Comparison of ENCODE assay signal across 10 cellular contexts in genomic region chr12:49335955-49336644, GRCh38. TPM values are rescaled to one million over a fixed set of nuclear protein-coding genes. Genes with fewer than 3 reads are reported as not detected.
DNase-seq lines count a peak whose midpoint lies in the region; ATAC-seq, FAIRE-seq and TF ChIP-seq lines count a peak whose summit lies in the region.
"Had no signal": no experiment of that assay in that cellular context is flagged by ENCODE, and none has a peak within 500 bp of the region (broad histone marks: within the 10 kb centered on the region; RNA-seq: fewer than 3 reads in every experiment).

No MANE protein-coding gene starts in this region.

- peaks cover 8% of the 10 kb centered on the region; the same call in 1 of the 2 replicates for H3K4me1 ChIP-seq in Panc1 (ENCODE audit: control insufficient read depth, insufficient read depth, low read length)
- H3K4me1 ChIP-seq in keratinocyte (ENCODE audit: control insufficient read depth, extremely low read depth, insufficient read depth, low read length) = peaks cover 11% of the 10 kb centered on the region
- peaks cover 9% of the 10 kb centered on the region for H3K4me1 ChIP-seq in testis
- peaks cover 0 to 32% (median 14%) of the 10 kb centered on the region in 4 donors for H3K4me1 ChIP-seq in tibial artery

- H3K4me2 ChIP-seq in keratinocyte (ENCODE audit: control insufficient read depth, extremely low read depth, insufficient read depth, low read depth, low read length) = peak overlapping the region; percentile 87

- H3K27ac ChIP-seq in Panc1 (ENCODE audit: low read length) (no peak overlapping the region), keratinocyte (ENCODE audit: control insufficient read depth, insufficient read depth, low read length) (no peak overlapping the region), testis (no peak overlapping the region), tibial artery (no peak overlapping the region)
- H3K27ac ChIP-seq: cardiac muscle cell had no signal

- 22% methylated on average over 48 of the region's 72 CpGs; no CpG with 5 or more reads in 1 of the 2 donors for WGBS in testis, 2 donors

- H3K4me3 ChIP-seq in Panc1 (ENCODE audit: low read depth in 2 of 2, low read length in 2 of 2) = peak overlapping the region; percentile 56 to 65
- H3K4me3 ChIP-seq in keratinocyte (ENCODE audit: control insufficient read depth in 2 of 3, extremely low read depth in 1 of 3, insufficient read depth in 2 of 3, low read depth in 1 of 3, low read length in 3 of 3) = no peak overlapping the region
- H3K4me3 ChIP-seq in testis = peak overlapping the region; percentile 34 to 42
- no peak overlapping the region for H3K4me3 ChIP-seq in tibial artery

- H4K20me1 ChIP-seq in keratinocyte (ENCODE audit: control insufficient read depth, extremely low read depth, insufficient read depth, low read length) = no peaks in the 10 kb centered on the region

- no peak for FAIRE-seq in keratinocyte (lab: Jason Lieb, UNC)

- H3K36me3 Mint-ChIP-seq in activated naive CD8-positive, alpha-beta T cell = no peaks in the 10 kb centered on the region
- H3K36me3 Mint-ChIP-seq in activated naive CD8-positive, alpha-beta T cell treated with anti-CD3 and anti-CD28 coated beads, Interleukin-2, amount 50 U/mL, for 24 hours (ENCODE audit: low read depth) = peaks cover 9% of the 10 kb centered on the region

- H3K4me3 Mint-ChIP-seq in activated naive CD8-positive, alpha-beta T cell = peak overlapping the region; percentile 55
- H3K4me3 Mint-ChIP-seq in activated naive CD8-positive, alpha-beta T cell treated with anti-CD3 and anti-CD28 coated beads, Interleukin-2, amount 50 U/mL, for 24 hours = no peak overlapping the region

- no TSS peak for BruUV-seq in Panc1 (replicated peaks; lab: Mats Ljungman, UMichigan)

- peaks cover 29% of the 10 kb centered on the region for H3K4me1 Mint-ChIP-seq in activated naive CD8-positive, alpha-beta T cell (ENCODE audit: low read depth)
- peaks cover 20% of the 10 kb centered on the region for H3K4me1 Mint-ChIP-seq in activated naive CD8-positive, alpha-beta T cell treated with anti-CD3 and anti-CD28 coated beads, Interleukin-2, amount 50 U/mL, for 24 hours

- POLR2A ChIA-PET in Panc1 (lab: Charles Lee) = no interaction called here

- H3K27me3 Mint-ChIP-seq in activated naive CD8-positive, alpha-beta T cell = peaks cover 44% of the 10 kb centered on the region
- H3K27me3 Mint-ChIP-seq in activated naive CD8-positive, alpha-beta T cell treated with anti-CD3 and anti-CD28 coated beads, Interleukin-2, amount 50 U/mL, for 24 hours = peaks cover 76% of the 10 kb centered on the region

- TF ChIP-seq POLR2A in testis (IDR thresholded peaks at IDR 0.05) = no peak

- no peak for DNase-seq in activated naive CD8-positive, alpha-beta T cell treated with anti-CD3 and anti-CD28 coated beads, Interleukin-2, amount 50 U/mL, for 24 hours
- DNase-seq in Panc1 (ENCODE audit: low read depth, low spot score) (no peak), keratinocyte (ENCODE audit: low read depth, low spot score) (no peak), testis (no peak), tibial artery (no peak)
- no peak for DNase-seq in activated CD8-positive, alpha-beta memory T cell treated with anti-CD3 and anti-CD28 coated beads, Interleukin-2, amount 50 U/mL, for 4 hours

- H3K9me3 ChIP-seq in Panc1 (ENCODE audit: control insufficient read depth, insufficient read depth, low read depth, low read length) = no peaks in the 10 kb centered on the region
- no peaks in the 10 kb centered on the region for H3K9me3 ChIP-seq in keratinocyte (ENCODE audit: control insufficient read depth, low read depth, low read length)
- no peaks in the 10 kb centered on the region for H3K9me3 ChIP-seq in testis
- no peaks in the 10 kb centered on the region for H3K9me3 ChIP-seq in tibial artery

- H3K27ac Mint-ChIP-seq in activated naive CD8-positive, alpha-beta T cell = no peak overlapping the region
- no peak overlapping the region for H3K27ac Mint-ChIP-seq in activated naive CD8-positive, alpha-beta T cell treated with anti-CD3 and anti-CD28 coated beads, Interleukin-2, amount 50 U/mL, for 24 hours

- ATAC-seq in activated naive CD8-positive, alpha-beta T cell treated with anti-CD3 and anti-CD28 coated beads, Interleukin-2, amount 50 U/mL, for 24 hours = no peak
- no peak for ATAC-seq in Panc1
- no peak for ATAC-seq in GM18873 (IDR thresholded peaks at IDR 0.05; ENCODE audit: low FRiP score, unreplicated experiment)

- H3K79me2 ChIP-seq in keratinocyte (ENCODE audit: control insufficient read depth, insufficient read depth, low read length) = no peaks in the 10 kb centered on the region

- no peaks in the 10 kb centered on the region for H3K9me3 Mint-ChIP-seq in activated naive CD8-positive, alpha-beta T cell (ENCODE audit: low read depth)
- no peaks in the 10 kb centered on the region for H3K9me3 Mint-ChIP-seq in activated naive CD8-positive, alpha-beta T cell treated with anti-CD3 and anti-CD28 coated beads, Interleukin-2, amount 50 U/mL, for 24 hours

- in situ Hi-C loops in Panc1 (cut with HindIII; ENCODE audit: low pct_unique_long_range_greater_than_20kb, low sequenced_read_pairs) = no loop called here

- CTCF ChIA-PET in Panc1 (lab: Charles Lee) = interaction anchor here (0.6 to 2.6 kb wide), 5 partner anchors 11 to 57 kb away, joined by 3 to 12 read pairs (median 5); partner anchors contain the start of genes DNAJC22, PRPH and TROAP

- intact Hi-C loops in Panc1 (cut with micrococcal nuclease; ENCODE audit: unreplicated experiment) (loop anchor here (5.0 kb wide), 1 partner anchor 49 kb away; no protein-coding TSS in a partner anchor), testis (cut with DNase I; ENCODE audit: low total_unique reads) (loop anchor here (10.0 kb wide), 1 partner anchor 51 kb away; no protein-coding TSS in a partner anchor), tibial artery (cut with DNase I; ENCODE audit: low total_unique reads) (loop anchor here (5.0 kb wide), 1 partner anchor 44 kb away; no protein-coding TSS in a partner anchor)

- H3K27me3 ChIP-seq in Panc1 (ENCODE audit: control insufficient read depth, insufficient read depth, low read length) (no peaks in the 10 kb centered on the region), keratinocyte (ENCODE audit: control insufficient read depth, extremely low read depth, insufficient read depth, low read length) (peaks cover 20% of the 10 kb centered on the region), testis (peaks cover 3% of the 10 kb centered on the region), tibial artery (peaks cover 5 to 78% of the 10 kb centered on the region in 2 donors)

- TF ChIP-seq CTCF in Panc1 (IDR thresholded peaks at IDR 0.05) (no peak), keratinocyte (optimal IDR thresholded peaks at IDR 0.05 in 1 of 3, IDR thresholded peaks at IDR 0.05 in 1 of 3, conservative IDR thresholded peaks at IDR 0.05 in 1 of 3; ENCODE audit: extremely low read depth in 1 of 3, insufficient read depth in 2 of 3, low read length in 3 of 3) (no peak), testis (IDR thresholded peaks at IDR 0.05) (no peak), tibial artery (IDR thresholded peaks at IDR 0.05) (no peak)

- H2AFZ ChIP-seq in keratinocyte (ENCODE audit: control insufficient read depth, low read length) = peak overlapping the region; percentile 88

- no peak overlapping the region for H3K9ac ChIP-seq in keratinocyte (ENCODE audit: control insufficient read depth, extremely low read depth, insufficient read depth, low read length)

- H3K9me1 ChIP-seq in keratinocyte (ENCODE audit: control insufficient read depth, extremely low read depth, insufficient read depth, low read length) = no peaks in the 10 kb centered on the region

- H3K36me3 ChIP-seq in Panc1 (ENCODE audit: control insufficient read depth, insufficient read depth, low read length) (no peaks in the 10 kb centered on the region), keratinocyte (ENCODE audit: control insufficient read depth in 2 of 2, extremely low read depth in 1 of 2, insufficient read depth in 2 of 2, low read length in 2 of 2) (peaks cover 0 to 3% of the 10 kb centered on the region in 2 experiments), testis (ENCODE audit: low read depth, missing control alignments) (no peaks in the 10 kb centered on the region), tibial artery (no peaks in the 10 kb centered on the region)
- H3K36me3 ChIP-seq: cardiac muscle cell had no signal

- dilution Hi-C loops in keratinocyte (cut with MboI; ENCODE audit: extremely low pct_ligation_motif_present, low sequenced_read_pairs) = no loop called here

RNA-seq across cellular contexts. Expression of gene C1QL4, which starts 0.9 kb away (rescaled TPM):
- total RNA-seq in Panc1 (2021; ENCODE audit: unreplicated experiment) = 2.1 TPM
- polyA plus RNA-seq in Panc1 (2012; ENCODE audit: insufficient read length) = 3.2 TPM
- 0.07 to 0.10 TPM (median 0.09 TPM) in 3 replicates for polyA plus RNA-seq in keratinocyte
- not detected for polyA plus RNA-seq in keratinocyte (2011; ENCODE audit: low read depth)
- 0.08 TPM in 1 of 2 replicates, not detected in the other for polyA plus RNA-seq in keratinocyte (2011; cell fraction: cytosol; rRNA removed)
- polyA plus RNA-seq in keratinocyte (2011; cell fraction: nucleus; rRNA removed) = 0.10 and 0.12 TPM in 2 replicates
- polyA plus RNA-seq in keratinocyte (2012; ENCODE audit: low replicate concordance) = 0.38 TPM in 1 of 2 replicates, not detected in the other
- polyA minus RNA-seq in keratinocyte = not detected in 3 replicates
- polyA minus RNA-seq in keratinocyte (2011; cell fraction: cytosol; rRNA and poly(A)+ RNA removed) = not detected
- not detected in 2 replicates for polyA minus RNA-seq in keratinocyte (2011; cell fraction: nucleus; rRNA and poly(A)+ RNA removed)
- 1 to 10 TPM; 3.3 to 5.5 TPM for total RNA-seq in testis
- 2.9 TPM for polyA plus RNA-seq in testis (ENCODE audit: insufficient read depth, low read depth, low replicate concordance)
- total RNA-seq: cardiac muscle cell, right cardiac atrium had no signal
- polyA plus RNA-seq: cardiac muscle cell, right cardiac atrium had no signal

RNA-seq across cellular contexts. Expression of gene DNAJC22, which starts 10.6 kb away (rescaled TPM):
- 1.9 TPM for total RNA-seq in Panc1 (2021; ENCODE audit: unreplicated experiment)
- 0.69 TPM for polyA plus RNA-seq in Panc1 (2012; ENCODE audit: insufficient read length)
- 0.03 to 0.04 TPM in 2 of 3 replicates, not detected in the other for polyA plus RNA-seq in keratinocyte
- not detected for polyA plus RNA-seq in keratinocyte (2011; ENCODE audit: low read depth)
- polyA plus RNA-seq in keratinocyte (2011; cell fraction: cytosol; rRNA removed) = not detected in 2 replicates
- not detected in 2 replicates for polyA plus RNA-seq in keratinocyte (2011; cell fraction: nucleus; rRNA removed)
- 0.02 TPM in 1 of 2 replicates, not detected in the other for polyA plus RNA-seq in keratinocyte (2012; ENCODE audit: low replicate concordance)
- polyA minus RNA-seq in keratinocyte = not detected in 3 replicates
- not detected for polyA minus RNA-seq in keratinocyte (2011; cell fraction: cytosol; rRNA and poly(A)+ RNA removed)
- not detected in 2 replicates for polyA minus RNA-seq in keratinocyte (2011; cell fraction: nucleus; rRNA and poly(A)+ RNA removed)
- 1 to 10 TPM in 1 of 2 donors, under 1 TPM in 1; 0.87 to 1.1 TPM for total RNA-seq in testis
- 3.5 TPM for polyA plus RNA-seq in testis (ENCODE audit: insufficient read depth, low read depth, low replicate concordance)

RNA-seq across cellular contexts. Expression of gene TROAP, which starts 13.0 kb away (rescaled TPM):
- total RNA-seq in Panc1 (2021; ENCODE audit: unreplicated experiment) (50.0 TPM), testis (10 to 100 TPM; 22.8 to 36.1 TPM)
- 17.3 TPM for polyA plus RNA-seq in Panc1 (2012; ENCODE audit: insufficient read length)
- polyA plus RNA-seq in keratinocyte (1.7 to 14.1 TPM (median 12.7 TPM) in 3 replicates), testis (ENCODE audit: insufficient read depth, low read depth, low replicate concordance) (61.7 TPM)
- not detected for polyA plus RNA-seq in keratinocyte (2011; ENCODE audit: low read depth)
- 3.6 and 4.6 TPM in 2 replicates for polyA plus RNA-seq in keratinocyte (2011; cell fraction: cytosol; rRNA removed)
- 5.6 and 6.0 TPM in 2 replicates for polyA plus RNA-seq in keratinocyte (2011; cell fraction: nucleus; rRNA removed)
- 0.21 and 13.6 TPM in 2 replicates for polyA plus RNA-seq in keratinocyte (2012; ENCODE audit: low replicate concordance)
- 1.7 to 20.5 TPM (median 5.5 TPM) in 3 replicates for polyA minus RNA-seq in keratinocyte
- polyA minus RNA-seq in keratinocyte (2011; cell fraction: cytosol; rRNA and poly(A)+ RNA removed) = 4.0 TPM
- polyA minus RNA-seq in keratinocyte (2011; cell fraction: nucleus; rRNA and poly(A)+ RNA removed) = 1.8 and 4.6 TPM in 2 replicates

RNA-seq across cellular contexts. Expression of gene SPATS2, which starts 31.2 kb away (rescaled TPM):
- 56.3 TPM for total RNA-seq in Panc1 (2021; ENCODE audit: unreplicated experiment)
- 36.5 TPM for polyA plus RNA-seq in Panc1 (2012; ENCODE audit: insufficient read length)
- 46.2 to 51.3 TPM (median 47.9 TPM) in 3 replicates for polyA plus RNA-seq in keratinocyte
- 26.2 TPM for polyA plus RNA-seq in keratinocyte (2011; ENCODE audit: low read depth)
- 46.1 and 75.1 TPM in 2 replicates for polyA plus RNA-seq in keratinocyte (2011; cell fraction: cytosol; rRNA removed)
- 54.4 and 55.0 TPM in 2 replicates for polyA plus RNA-seq in keratinocyte (2011; cell fraction: nucleus; rRNA removed)
- polyA plus RNA-seq in keratinocyte (2012; ENCODE audit: low replicate concordance) = 13.2 and 32.0 TPM in 2 replicates
- 45.5 to 79.7 TPM (median 46.4 TPM) in 3 replicates for polyA minus RNA-seq in keratinocyte
- 50.5 TPM for polyA minus RNA-seq in keratinocyte (2011; cell fraction: cytosol; rRNA and poly(A)+ RNA removed)
- polyA minus RNA-seq in keratinocyte (2011; cell fraction: nucleus; rRNA and poly(A)+ RNA removed) = 39.5 and 62.9 TPM in 2 replicates
- 10 to 100 TPM; 47.1 to 65.0 TPM for total RNA-seq in testis
- polyA plus RNA-seq in testis (ENCODE audit: insufficient read depth, low read depth, low replicate concordance) = 67.5 TPM

RNA-seq across cellular contexts. Expression of gene PRPH, which starts 41.2 kb away (rescaled TPM):
- total RNA-seq in Panc1 (2021; ENCODE audit: unreplicated experiment) (0.39 TPM), testis (10 to 100 TPM; 36.5 to 50.0 TPM)
- polyA plus RNA-seq in Panc1 (2012; ENCODE audit: insufficient read length) = 1.6 TPM
- polyA plus RNA-seq in keratinocyte (0.05 to 0.11 TPM (median 0.08 TPM) in 3 replicates), testis (ENCODE audit: insufficient read depth, low read depth, low replicate concordance) (112 TPM)
- polyA plus RNA-seq in keratinocyte (2011; ENCODE audit: low read depth) = not detected
- not detected in 2 replicates for polyA plus RNA-seq in keratinocyte (2011; cell fraction: cytosol; rRNA removed)
- 0.10 TPM in 1 of 2 replicates, not detected in the other for polyA plus RNA-seq in keratinocyte (2011; cell fraction: nucleus; rRNA removed)
- not detected in 2 replicates for polyA plus RNA-seq in keratinocyte (2012; ENCODE audit: low replicate concordance)
- not detected in 3 replicates for polyA minus RNA-seq in keratinocyte
- not detected for polyA minus RNA-seq in keratinocyte (2011; cell fraction: cytosol; rRNA and poly(A)+ RNA removed)
- polyA minus RNA-seq in keratinocyte (2011; cell fraction: nucleus; rRNA and poly(A)+ RNA removed) = not detected in 2 replicates

Comparison
In these comparisons a context has a peak if more than half of its experiments do, and no peak if none do; other contexts are left out.
1. H3K4me3 ChIP-seq: peak in Panc1 (2 of 2) and testis (2 of 2); none in keratinocyte (0 of 3) and tibial artery (0 of 2).